23 cellular contexts compared by ENCODE assay signal in the genomic region with DNA sequence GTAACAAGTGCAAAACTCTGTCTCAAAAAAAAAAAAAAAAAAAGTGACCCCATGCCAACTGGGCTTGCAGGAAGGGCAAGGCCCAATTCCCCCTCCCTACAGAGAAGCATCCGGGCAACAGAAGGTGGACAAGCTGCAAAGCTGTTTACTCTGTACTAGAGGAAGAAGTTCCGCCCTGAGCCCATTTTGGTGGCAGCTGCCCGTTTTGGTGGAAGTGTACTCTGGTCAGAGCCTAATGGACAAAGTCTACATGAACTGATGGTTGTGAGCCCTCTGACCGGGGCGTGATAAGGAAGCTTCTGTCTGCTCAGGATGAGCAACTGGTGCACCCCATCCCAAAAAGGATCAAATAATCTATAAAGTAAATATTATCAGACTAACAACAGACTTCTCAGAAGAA.
"Had no signal": no experiment of that assay in that cellular context is flagged by ENCODE, and none has a peak within 500 bp of the region (broad histone marks: within the 10 kb centered on the region; RNA-seq: fewer than 3 reads in every experiment).

No MANE protein-coding gene starts in this region.

- H3K27me3 Mint-ChIP-seq: naive thymus-derived CD4-positive, alpha-beta T cell; natural killer cell treated with Interleukin-12 subunit alpha and Interleukin-12 subunit beta and Interleukin-15 and Interleukin-18, amount 100 ng/mL, for 72 hours; progenitor cell of endocrine pancreas; stimulated activated memory B cell treated with anti-CD40 and anti-IgM and Interleukin-4, amounts not matched to agents 10 μg/mL and 1 μg/mL and 100 μg/mL, for 72 hours; stimulated activated naive CD8-positive, alpha-beta T cell treated with anti-CD3 and anti-CD28 coated beads, Interleukin-15, amount 100 ng/mL, for 72 hours; type B pancreatic cell had no signal

- DNase-seq: hippocampal formation; kidney glomerular epithelial cell; left cardiac atrium; left ventricle myocardium inferior; mesendoderm; naive thymus-derived CD4-positive, alpha-beta T cell; ovary; spleen; stimulated activated CD4-positive, alpha-beta T cell treated with anti-CD3 and anti-CD28 coated beads, Interleukin-4, amount 100 ng/mL, for 24 hours; stimulated activated naive CD4-positive, alpha-beta T cell treated with Interleukin-2 at 50 U/mL for 16 hours; stimulated activated naive CD8-positive, alpha-beta T cell treated with anti-CD3 and anti-CD28 coated beads, Interleukin-15, amount 100 ng/mL, for 72 hours; substantia nigra; uterus had no signal

- H3K4me1 ChIP-seq: left ventricle myocardium inferior, right atrium auricular region, spleen, tibial nerve, uterus had no signal

- H3K36me3 ChIP-seq: ovary, uterus had no signal

- H3K4me1 Mint-ChIP-seq: mesothelial cell of epicardium had no signal

- H3K27me3 ChIP-seq: ovary, right atrium auricular region, spleen, tibial nerve, uterus had no signal

- ATAC-seq: left cardiac atrium; naive thymus-derived CD4-positive, alpha-beta T cell; natural killer cell treated with Interleukin-12 subunit alpha and Interleukin-12 subunit beta and Interleukin-15 and Interleukin-18, amount 100 ng/mL, for 72 hours; sciatic nerve; stimulated activated memory B cell treated with anti-CD40 and anti-IgM and Interleukin-4, amounts not matched to agents 10 μg/mL and 1 μg/mL and 100 μg/mL, for 72 hours; stimulated activated naive CD8-positive, alpha-beta T cell treated with anti-CD3 and anti-CD28 coated beads, Interleukin-15, amount 100 ng/mL, for 72 hours had no signal

- H3K4me3 Mint-ChIP-seq: mesothelial cell of epicardium; naive thymus-derived CD4-positive, alpha-beta T cell; natural killer cell treated with Interleukin-12 subunit alpha and Interleukin-12 subunit beta and Interleukin-15 and Interleukin-18, amount 100 ng/mL, for 72 hours; stimulated activated memory B cell treated with anti-CD40 and anti-IgM and Interleukin-4, amounts not matched to agents 10 μg/mL and 1 μg/mL and 100 μg/mL, for 72 hours; stimulated activated naive CD8-positive, alpha-beta T cell treated with anti-CD3 and anti-CD28 coated beads, Interleukin-15, amount 100 ng/mL, for 72 hours; type B pancreatic cell had no signal

- H3K27ac Mint-ChIP-seq: mesothelial cell of epicardium; progenitor cell of endocrine pancreas; stimulated activated memory B cell treated with anti-CD40 and anti-IgM and Interleukin-4, amounts not matched to agents 10 μg/mL and 1 μg/mL and 100 μg/mL, for 72 hours; type B pancreatic cell had no signal

- H3K27ac ChIP-seq: left ventricle myocardium inferior, ovary, right atrium auricular region, skin epidermis, spleen, tibial nerve, uterus had no signal

- H3K9me3 ChIP-seq: ovary, uterus had no signal

- H3K4me3 ChIP-seq: left ventricle myocardium inferior, lung, ovary, right atrium auricular region, skin epidermis, spleen, tibial nerve, uterus had no signal
